ENCODE assay signal across 1 cellular context in genomic region chr5:149324639-149325038, GRCh38.
TF ChIP-seq lines count a peak whose summit lies in the region.

No MANE protein-coding gene starts in this region.

TF ChIP-seq in IMR-90, 13 proteins besides CTCF, POLR2A, EP300 and RAD21:
- TF ChIP-seq FOS (IDR thresholded peaks at IDR 0.05; ENCODE audit: low read depth, low read length) (no peak), RCOR1 (IDR thresholded peaks at IDR 0.05; ENCODE audit: insufficient replicate concordance, low read length) (no peak)
